In genomic region chr10:113666682-113667252, GRCh38 we compare ENCODE assay signal across 11 cellular contexts. TPM values are rescaled to one million over a fixed set of nuclear protein-coding genes. Genes with fewer than 3 reads are reported as not detected.
DNase-seq lines count a peak whose midpoint lies in the region; ATAC-seq and TF ChIP-seq lines count a peak whose summit lies in the region.
"Had no signal": no experiment of that assay in that cellular context is flagged by ENCODE, and none has a peak within 500 bp of the region (broad histone marks: within the 10 kb centered on the region; RNA-seq: fewer than 3 reads in every experiment).

No MANE protein-coding gene starts in this region.

- ATAC-seq in activated naive CD4-positive, alpha-beta T cell treated with anti-CD3 and anti-CD28 coated beads, Interleukin-2, amount 50 U/mL, for 72 hours = peak; percentile 73 to 96
- ATAC-seq in HG03025 (IDR thresholded peaks at IDR 0.05; ENCODE audit: low FRiP score, unreplicated experiment) = peak; percentile 62

- CTCF ChIA-PET in activated CD4-positive, alpha-beta memory T cell treated with anti-CD3 and anti-CD28 coated beads for 36 hours (lab: Charles Lee) = no interaction called here

- H3K27ac ChIP-seq in coronary artery = no peak overlapping the region

- no peak overlapping the region for H3K4me3 ChIP-seq in coronary artery

- peak overlapping the region in 1 of 2 donors; percentile 62 for H3K27ac Mint-ChIP-seq in activated naive CD4-positive, alpha-beta T cell treated with anti-CD3 and anti-CD28 coated beads, Interleukin-2, amount 50 U/mL, for 72 hours
- H3K27ac Mint-ChIP-seq in activated CD4-positive, alpha-beta memory T cell treated with anti-CD3 and anti-CD28 coated beads for 36 hours = no peak overlapping the region
- peak overlapping the region; percentile 46 for H3K27ac Mint-ChIP-seq in stimulated activated naive CD8-positive, alpha-beta T cell treated with anti-CD3 and anti-CD28 coated beads, Interleukin-15, Interleukin-2, amounts not matched to agents 100 ng/mL and 50 ng/mL, for 24 hours
- H3K27ac Mint-ChIP-seq: mesothelial cell of epicardium had no signal

- POLR2A ChIA-PET in activated CD4-positive, alpha-beta memory T cell treated with anti-CD3 and anti-CD28 coated beads for 36 hours (lab: Charles Lee) = interaction anchor here (0.6 kb wide), 1 partner anchor 15 kb away, joined by 3 read pairs; no protein-coding TSS in a partner anchor

- H3K27me3 Mint-ChIP-seq in activated CD4-positive, alpha-beta memory T cell treated with anti-CD3 and anti-CD28 coated beads for 36 hours = peaks cover 14% of the 10 kb centered on the region
- H3K27me3 Mint-ChIP-seq in stimulated activated naive CD8-positive, alpha-beta T cell treated with anti-CD3 and anti-CD28 coated beads, Interleukin-15, Interleukin-2, amounts not matched to agents 100 ng/mL and 50 ng/mL, for 24 hours = peaks cover 15% of the 10 kb centered on the region

- DNase-seq in activated naive CD4-positive, alpha-beta T cell treated with anti-CD3 and anti-CD28 coated beads, Interleukin-2, amount 50 U/mL, for 72 hours (ENCODE audit: low spot score in 2 of 2) = no peak
- no peak for DNase-seq in activated naive CD4-positive, alpha-beta T cell treated with Interleukin-2 at 50 U/mL for 16 hours
- peak; percentile 27 for DNase-seq in activated CD4-positive, alpha-beta memory T cell treated with anti-CD3 and anti-CD28 coated beads for 36 hours
- no peak for DNase-seq in GM19240 (ENCODE audit: insufficient read length, low spot score)
- no peak for DNase-seq in head of caudate nucleus
- DNase-seq in coronary artery (ENCODE audit: low spot score) = no peak
- DNase-seq: C1 segment of cervical spinal cord had no signal

- no peak overlapping the region for H3K4me3 Mint-ChIP-seq in activated CD4-positive, alpha-beta memory T cell treated with anti-CD3 and anti-CD28 coated beads for 36 hours
- H3K4me3 Mint-ChIP-seq in stimulated activated naive CD8-positive, alpha-beta T cell treated with anti-CD3 and anti-CD28 coated beads, Interleukin-15, Interleukin-2, amounts not matched to agents 100 ng/mL and 50 ng/mL, for 24 hours = no peak overlapping the region
- H3K4me3 Mint-ChIP-seq: central memory CD8-positive, alpha-beta T cell; mesothelial cell of epicardium had no signal

- peaks cover 0 to 4% of the 10 kb centered on the region in 2 donors for H3K9me3 Mint-ChIP-seq in activated naive CD4-positive, alpha-beta T cell treated with anti-CD3 and anti-CD28 coated beads, Interleukin-2, amount 50 U/mL, for 72 hours
- peaks cover 10% of the 10 kb centered on the region for H3K9me3 Mint-ChIP-seq in activated CD4-positive, alpha-beta memory T cell treated with anti-CD3 and anti-CD28 coated beads for 36 hours
- H3K9me3 Mint-ChIP-seq in stimulated activated naive CD8-positive, alpha-beta T cell treated with anti-CD3 and anti-CD28 coated beads, Interleukin-15, Interleukin-2, amounts not matched to agents 100 ng/mL and 50 ng/mL, for 24 hours = no peaks in the 10 kb centered on the region

- intact Hi-C loops in activated CD4-positive, alpha-beta memory T cell treated with anti-CD3 and anti-CD28 coated beads for 36 hours (cut with micrococcal nuclease) = no loop called here
- intact Hi-C loops in head of caudate nucleus (cut with DNase I) = no loop called here

- peaks cover 6% of the 10 kb centered on the region for H3K4me1 Mint-ChIP-seq in activated CD4-positive, alpha-beta memory T cell treated with anti-CD3 and anti-CD28 coated beads for 36 hours (ENCODE audit: low read depth)
- H3K4me1 Mint-ChIP-seq in stimulated activated naive CD8-positive, alpha-beta T cell treated with anti-CD3 and anti-CD28 coated beads, Interleukin-15, Interleukin-2, amounts not matched to agents 100 ng/mL and 50 ng/mL, for 24 hours (ENCODE audit: low read depth) = peaks cover 12% of the 10 kb centered on the region
- H3K4me1 Mint-ChIP-seq: central memory CD8-positive, alpha-beta T cell had no signal

- no peak for TF ChIP-seq CTCF in coronary artery (IDR thresholded peaks at IDR 0.05)

- H3K36me3 Mint-ChIP-seq in activated naive CD4-positive, alpha-beta T cell treated with anti-CD3 and anti-CD28 coated beads, Interleukin-2, amount 50 U/mL, for 72 hours = peaks cover 10 to 14% of the 10 kb centered on the region in 2 donors
- peaks cover 3% of the 10 kb centered on the region for H3K36me3 Mint-ChIP-seq in activated CD4-positive, alpha-beta memory T cell treated with anti-CD3 and anti-CD28 coated beads for 36 hours
- H3K36me3 Mint-ChIP-seq in stimulated activated naive CD8-positive, alpha-beta T cell treated with anti-CD3 and anti-CD28 coated beads, Interleukin-15, Interleukin-2, amounts not matched to agents 100 ng/mL and 50 ng/mL, for 24 hours (ENCODE audit: low read depth) = no peaks in the 10 kb centered on the region
- H3K36me3 Mint-ChIP-seq: mesothelial cell of epicardium had no signal

RNA-seq across cellular contexts. Expression of gene NRAP, which starts 2.9 kb away (rescaled TPM):
- total RNA-seq in activated naive CD4-positive, alpha-beta T cell treated with anti-CD3 and anti-CD28 coated beads, Interleukin-2, amount 50 U/mL, for 72 hours = not detected
- not detected for total RNA-seq in activated CD4-positive, alpha-beta memory T cell treated with anti-CD3 and anti-CD28 coated beads for 36 hours
- total RNA-seq: mesothelial cell of epicardium had no signal

RNA-seq across cellular contexts. Expression of gene CASP7, which starts 12.9 kb away (rescaled TPM):
- 10 to 100 TPM in 1 of 2 donors, 1 to 10 TPM in 1; 8.5 to 10.6 TPM for total RNA-seq in activated naive CD4-positive, alpha-beta T cell treated with anti-CD3 and anti-CD28 coated beads, Interleukin-2, amount 50 U/mL, for 72 hours
- 10 to 100 TPM; 12.2 to 13.3 TPM for total RNA-seq in activated CD4-positive, alpha-beta memory T cell treated with anti-CD3 and anti-CD28 coated beads for 36 hours
